In genomic region chr15:35317217-35317616, GRCh38 we compare ENCODE assay signal across 1 cellular context.
A peak's percentile ranks its signal among the peaks of the same experiment; 100 is the strongest.
TF ChIP-seq lines count a peak whose summit lies in the region.

No MANE protein-coding gene starts in this region.

TF ChIP-seq in K562, 482 proteins besides CTCF, POLR2A, EP300 and RAD21:
- TF ChIP-seq ZNF512 (tag; IDR thresholded peaks at IDR 0.05) (peak; percentile 86), FOXP1 (CRISPR knock-in tag; IDR thresholded peaks at IDR 0.05) (no peak)
